8 cellular contexts compared by ENCODE assay signal in genomic region chr17:1123397-1124237, GRCh38. TPM values are rescaled to one million over a fixed set of nuclear protein-coding genes. Genes with fewer than 3 reads are reported as not detected.
DNase-seq lines count a peak whose midpoint lies in the region; ATAC-seq and TF ChIP-seq lines count a peak whose summit lies in the region.
"Had no signal": no experiment of that assay in that cellular context is flagged by ENCODE, and none has a peak within 500 bp of the region (broad histone marks: within the 10 kb centered on the region; RNA-seq: fewer than 3 reads in every experiment).

No MANE protein-coding gene starts in this region.

- H3K27me3 ChIP-seq in GM23338 (ENCODE audit: insufficient read depth) = no peaks in the 10 kb centered on the region
- H3K27me3 ChIP-seq in rectal smooth muscle tissue (ENCODE audit: control insufficient read depth, insufficient read depth, low read length) = no peaks in the 10 kb centered on the region
- no peaks in the 10 kb centered on the region for H3K27me3 ChIP-seq in prostate gland (replicated peaks; ENCODE audit: insufficient read depth)

- peaks cover 5% of the 10 kb centered on the region for H3K27me3 Mint-ChIP-seq in GM23338 (ENCODE audit: insufficient read depth, low read depth, poor library complexity)
- no peaks in the 10 kb centered on the region for H3K27me3 Mint-ChIP-seq in chondrocyte (ENCODE audit: low read depth)
- H3K27me3 Mint-ChIP-seq in activated CD8-positive, alpha-beta T cell treated with anti-CD3 and anti-CD28 coated beads, Interleukin-2, amount 10 ng/mL, durations not matched to agents 7 days and 5 days (ENCODE audit: low read depth) = no peaks in the 10 kb centered on the region

- no peaks in the 10 kb centered on the region for H3K9me3 ChIP-seq in prostate gland

- H3K4me2 ChIP-seq in GM23338 = no peak overlapping the region

- intact Hi-C loops in prostate gland (cut with DNase I) = loop anchor here (1.0 kb wide), 1 partner anchor 64 kb away; no protein-coding TSS in a partner anchor

- CTCF ChIA-PET in activated CD8-positive, alpha-beta T cell treated with anti-CD3 and anti-CD28 coated beads, Interleukin-2, amount 10 ng/mL, durations not matched to agents 7 days and 5 days (lab: Charles Lee) = interaction anchor here (0.9 to 5.1 kb wide), 18 partner anchors 9 to 242 kb away, joined by 3 to 77 read pairs (median 6); no protein-coding TSS in a partner anchor

- H3K9me2 ChIP-seq in GM23338 (ENCODE audit: insufficient read depth) = no peaks in the 10 kb centered on the region

- no peaks in the 10 kb centered on the region for H3K79me2 ChIP-seq in GM23338 (replicated peaks; ENCODE audit: insufficient read depth)

- DNase-seq in GM23338 (ENCODE audit: low spot score) = peak; percentile 40
- DNase-seq in NCI-H1105 treated with DMSO at 0.1 percent for 48 hours (lab: John Stamatoyannopoulos, UW) = peak; percentile 59
- DNase-seq in chondrocyte (ENCODE audit: low spot score) = no peak
- no peak for DNase-seq in activated CD8-positive, alpha-beta T cell treated with anti-CD3 and anti-CD28 coated beads, Interleukin-2, amount 10 ng/mL, durations not matched to agents 7 days and 5 days
- DNase-seq in prostate gland (ENCODE audit: low spot score) = no peak
- no peak for DNase-seq in HUDEP-2 (lab: John Stamatoyannopoulos, UW; ENCODE audit: unreplicated experiment in 76 of 76)

- TF ChIP-seq CTCF in GM23338 (conservative IDR thresholded peaks at IDR 0.05; ENCODE audit: low read depth in 2 of 2) (no peak), chondrocyte (IDR thresholded peaks at IDR 0.05) (peak; percentile 31), prostate gland (IDR thresholded peaks at IDR 0.05) (no peak)

- H3K4me3 ChIP-seq in GM23338 = no peak overlapping the region
- peak overlapping the region; percentile 35 for H3K4me3 ChIP-seq in rectal smooth muscle tissue (ENCODE audit: low read length)
- no peak overlapping the region for H3K4me3 ChIP-seq in prostate gland

- H3K9ac ChIP-seq in rectal smooth muscle tissue (ENCODE audit: low read length) = no peak overlapping the region

- H3K4me1 Mint-ChIP-seq in GM23338 (peaks cover 12% of the 10 kb centered on the region), chondrocyte (ENCODE audit: low read depth) (peaks cover 12% of the 10 kb centered on the region)
- H3K4me1 Mint-ChIP-seq in activated CD8-positive, alpha-beta T cell treated with anti-CD3 and anti-CD28 coated beads, Interleukin-2, amount 10 ng/mL, durations not matched to agents 7 days and 5 days (ENCODE audit: low read depth) = peaks cover 28% of the 10 kb centered on the region

- H3K9me3 Mint-ChIP-seq in GM23338 (peaks cover 7% of the 10 kb centered on the region), chondrocyte (ENCODE audit: low read depth) (no peaks in the 10 kb centered on the region)
- no peaks in the 10 kb centered on the region for H3K9me3 Mint-ChIP-seq in activated CD8-positive, alpha-beta T cell treated with anti-CD3 and anti-CD28 coated beads, Interleukin-2, amount 10 ng/mL, durations not matched to agents 7 days and 5 days (ENCODE audit: insufficient read depth)

- no peak overlapping the region for H3K4me3 Mint-ChIP-seq in GM23338
- H3K4me3 Mint-ChIP-seq in chondrocyte (ENCODE audit: unreplicated experiment) = no peak overlapping the region
- no peak overlapping the region for H3K4me3 Mint-ChIP-seq in activated CD8-positive, alpha-beta T cell treated with anti-CD3 and anti-CD28 coated beads, Interleukin-2, amount 10 ng/mL, durations not matched to agents 7 days and 5 days
- H3K4me3 Mint-ChIP-seq: activated naive CD8-positive, alpha-beta T cell had no signal

- H3K36me3 ChIP-seq in GM23338 (ENCODE audit: insufficient read depth) = no peaks in the 10 kb centered on the region
- H3K36me3 ChIP-seq in rectal smooth muscle tissue (ENCODE audit: control insufficient read depth, insufficient read depth, low read length) = peaks cover 3% of the 10 kb centered on the region
- no peaks in the 10 kb centered on the region for H3K36me3 ChIP-seq in prostate gland

- TF ChIP-seq POLR2A in prostate gland (IDR thresholded peaks at IDR 0.05) = no peak

- 0 out of 2 replicates have a peak, but pooled peaks cover 4% of the 10 kb centered on the region for H3F3A ChIP-seq in GM23338 (replicated peaks; ENCODE audit: low read depth)

- no peak overlapping the region for H3K27ac Mint-ChIP-seq in GM23338
- no peak overlapping the region for H3K27ac Mint-ChIP-seq in chondrocyte (ENCODE audit: unreplicated experiment)
- no peak overlapping the region for H3K27ac Mint-ChIP-seq in activated CD8-positive, alpha-beta T cell treated with anti-CD3 and anti-CD28 coated beads, Interleukin-2, amount 10 ng/mL, durations not matched to agents 7 days and 5 days
- H3K27ac Mint-ChIP-seq: activated naive CD8-positive, alpha-beta T cell had no signal

- POLR2A ChIA-PET in activated CD8-positive, alpha-beta T cell treated with anti-CD3 and anti-CD28 coated beads, Interleukin-2, amount 10 ng/mL, durations not matched to agents 7 days and 5 days (lab: Charles Lee) = interaction anchor here (0.5 kb wide), 1 partner anchor 1530 kb away, joined by 3 read pairs; no protein-coding TSS in a partner anchor

- H2AFZ ChIP-seq in GM23338 = no peak overlapping the region

- H3K27ac ChIP-seq in GM23338 (ENCODE audit: low read depth) (no peak overlapping the region), rectal smooth muscle tissue (ENCODE audit: low read depth, low read length) (no peak overlapping the region), prostate gland (peak overlapping the region in 1 of 2 donors; percentile 33)

- WGBS in prostate gland = 64% methylated on average over 38 of the region's 39 CpGs

- H3K36me3 Mint-ChIP-seq in GM23338 (ENCODE audit: low read depth) (peaks cover 10% of the 10 kb centered on the region; the same call in 1 of the 3 replicates), chondrocyte (ENCODE audit: low read depth) (peaks cover 5% of the 10 kb centered on the region)
- H3K36me3 Mint-ChIP-seq in activated CD8-positive, alpha-beta T cell treated with anti-CD3 and anti-CD28 coated beads, Interleukin-2, amount 10 ng/mL, durations not matched to agents 7 days and 5 days (ENCODE audit: low read depth) = no peaks in the 10 kb centered on the region

- H4K20me1 ChIP-seq in GM23338 (replicated peaks; ENCODE audit: insufficient read depth) = no peaks in the 10 kb centered on the region; the same call in 1 of the 2 replicates

- ATAC-seq in GM23338 = peak; percentile 18
- ATAC-seq in activated CD8-positive, alpha-beta T cell treated with anti-CD3 and anti-CD28 coated beads, Interleukin-2, amount 10 ng/mL, durations not matched to agents 7 days and 5 days = no peak

- H3K4me1 ChIP-seq in GM23338 (ENCODE audit: insufficient read depth) (0 out of 2 replicates have a peak, but pooled peaks cover 9% of the 10 kb centered on the region), rectal smooth muscle tissue (ENCODE audit: control insufficient read depth, insufficient read depth, low read length) (no peaks in the 10 kb centered on the region), prostate gland (replicated peaks) (no peaks in the 10 kb centered on the region)

TF ChIP-seq in GM23338, 12 proteins besides CTCF, POLR2A, EP300 and RAD21 (continues in another document):
- TF ChIP-seq EZH2phosphoT487 (IDR thresholded peaks at IDR 0.05; ENCODE audit: unreplicated experiment) (no peak), NANOG (IDR thresholded peaks at IDR 0.05; ENCODE audit: borderline replicate concordance) (no peak), ETS1 (IDR thresholded peaks at IDR 0.05) (no peak), STAT1 (IDR thresholded peaks at IDR 0.05; ENCODE audit: unreplicated experiment) (no peak), REST (IDR thresholded peaks at IDR 0.05; ENCODE audit: unreplicated experiment) (no peak), CREB1 (CRISPR knock-in tag; IDR thresholded peaks at IDR 0.05; ENCODE audit: low read depth) (no peak)

RNA-seq across cellular contexts. Expression of gene ABR, which starts 56.2 kb away (rescaled TPM):
- 24.3 and 27.7 TPM in 2 replicates for total RNA-seq in GM23338 (2014; rRNA removed; shearing (Covaris generic))
- polyA plus RNA-seq in GM23338 (2016; fragmentation: Nextera tagmentation; extraction: Ambion mirVana) = 15.0 and 18.5 TPM in 2 replicates
- 114 to 129 TPM (median 119 TPM) in 3 replicates for total RNA-seq in chondrocyte
- 100 to 1,000 TPM; 143 to 156 TPM for total RNA-seq in activated CD8-positive, alpha-beta T cell treated with anti-CD3 and anti-CD28 coated beads, Interleukin-2, amount 10 ng/mL, durations not matched to agents 7 days and 5 days
- total RNA-seq in prostate gland = 10 to 100 TPM; 80.7 to 82.7 TPM

Comparison
In these comparisons a context has a peak if more than half of its experiments do, and no peak if none do; other contexts are left out.
1. DNase-seq: peak in GM23338 (single experiment) and NCI-H1105 treated with DMSO at 0.1 percent for 48 hours (single experiment); none in chondrocyte (single experiment), activated CD8-positive, alpha-beta T cell treated with anti-CD3 and anti-CD28 coated beads, Interleukin-2, amount 10 ng/mL, durations not matched to agents 7 days and 5 days (single experiment), prostate gland (single experiment) and HUDEP-2 (0 of 76).